Comparison of ENCODE assay signal across 26 cellular contexts in genomic region chr7:135790371-135790977, GRCh38. TPM values are rescaled to one million over a fixed set of nuclear protein-coding genes. Genes with fewer than 3 reads are reported as not detected.
"Had no signal": no experiment of that assay in that cellular context is flagged by ENCODE, and none has a peak within 500 bp of the region (broad histone marks: within the 10 kb centered on the region; RNA-seq: fewer than 3 reads in every experiment).

No MANE protein-coding gene starts in this region.

- H3K4me3 Mint-ChIP-seq: activated CD4-positive, alpha-beta T cell treated with anti-CD3 and anti-CD28 coated beads, Interleukin-2, amount 10 ng/mL, durations not matched to agents 7 days and 5 days; activated CD8-positive, alpha-beta memory T cell treated with anti-CD3 and anti-CD28 coated beads, Interleukin-2, amount 10 ng/mL, durations not matched to agents 7 days and 5 days; activated CD8-positive, alpha-beta T cell treated with anti-CD3 and anti-CD28 coated beads for 36 hours; activated naive CD4-positive, alpha-beta T cell treated with anti-CD3 and anti-CD28 coated beads, Interleukin-2, amount 10 ng/mL, durations not matched to agents 7 days and 5 days; naive thymus-derived CD4-positive, alpha-beta T cell; neural crest cell; stimulated activated memory B cell treated with anti-CD40 and anti-IgM and Interleukin-4, amounts not matched to agents 10 μg/mL and 1 μg/mL and 100 μg/mL, for 72 hours; T-helper 2 cell treated with Interferon-gamma antibody and Interleukin-4, amounts not matched to agents 5 μg/mL and 100 μg/mL, for 36 hours had no signal

- ATAC-seq: activated CD8-positive, alpha-beta memory T cell treated with anti-CD3 and anti-CD28 coated beads, Interleukin-2, amount 10 ng/mL, durations not matched to agents 7 days and 5 days; activated CD8-positive, alpha-beta T cell treated with anti-CD3 and anti-CD28 coated beads for 36 hours; gastroesophageal sphincter; left colon; naive thymus-derived CD4-positive, alpha-beta T cell; stimulated activated memory B cell treated with anti-CD40 and anti-IgM and Interleukin-4, amounts not matched to agents 10 μg/mL and 1 μg/mL and 100 μg/mL, for 72 hours; upper lobe of right lung had no signal

- H3K9me3 ChIP-seq: esophagus muscularis mucosa, gastroesophageal sphincter, sigmoid colon, upper lobe of right lung had no signal

- H3K4me1 Mint-ChIP-seq: activated CD4-positive, alpha-beta T cell treated with anti-CD3 and anti-CD28 coated beads, Interleukin-2, amount 10 ng/mL, durations not matched to agents 7 days and 5 days; activated CD8-positive, alpha-beta memory T cell treated with anti-CD3 and anti-CD28 coated beads, Interleukin-2, amount 10 ng/mL, durations not matched to agents 7 days and 5 days; activated naive CD4-positive, alpha-beta T cell treated with anti-CD3 and anti-CD28 coated beads, Interleukin-2, amount 10 ng/mL, durations not matched to agents 7 days and 5 days; naive thymus-derived CD4-positive, alpha-beta T cell; neural crest cell; stimulated activated memory B cell treated with anti-CD40 and anti-IgM and Interleukin-4, amounts not matched to agents 10 μg/mL and 1 μg/mL and 100 μg/mL, for 72 hours had no signal

- H3K27ac Mint-ChIP-seq: activated CD4-positive, alpha-beta T cell treated with anti-CD3 and anti-CD28 coated beads, Interleukin-2, amount 10 ng/mL, durations not matched to agents 7 days and 5 days; activated CD8-positive, alpha-beta memory T cell treated with anti-CD3 and anti-CD28 coated beads, Interleukin-2, amount 10 ng/mL, durations not matched to agents 7 days and 5 days; activated CD8-positive, alpha-beta T cell treated with anti-CD3 and anti-CD28 coated beads for 36 hours; activated naive CD4-positive, alpha-beta T cell treated with anti-CD3 and anti-CD28 coated beads, Interleukin-2, amount 10 ng/mL, durations not matched to agents 7 days and 5 days; naive thymus-derived CD4-positive, alpha-beta T cell; stimulated activated memory B cell treated with anti-CD40 and anti-IgM and Interleukin-4, amounts not matched to agents 10 μg/mL and 1 μg/mL and 100 μg/mL, for 72 hours; T-helper 2 cell treated with Interferon-gamma antibody and Interleukin-4, amounts not matched to agents 5 μg/mL and 100 μg/mL, for 36 hours had no signal

- DNase-seq: activated CD4-positive, alpha-beta T cell treated with anti-CD3 and anti-CD28 coated beads, Interleukin-2, amount 10 ng/mL, durations not matched to agents 7 days and 5 days; activated CD4-positive, CD25-positive, alpha-beta regulatory T cell treated with anti-CD3 and anti-CD28 coated beads, Interleukin-2, amount 50 U/mL, for 72 hours; activated CD8-positive, alpha-beta memory T cell treated with anti-CD3 and anti-CD28 coated beads, Interleukin-2, amount 10 ng/mL, durations not matched to agents 7 days and 5 days; activated CD8-positive, alpha-beta T cell treated with anti-CD3 and anti-CD28 coated beads for 36 hours; activated effector memory CD4-positive, alpha-beta T cell treated with anti-CD3 and anti-CD28 coated beads, Interleukin-2, amount 50 U/mL, for 16 hours; activated naive CD4-positive, alpha-beta T cell treated with anti-CD3 and anti-CD28 coated beads, Interleukin-2, amount 10 ng/mL, durations not matched to agents 7 days and 5 days; activated T-cell treated with anti-CD3 and anti-CD28 coated beads for 4 hours; amygdala; cerebellar nuclear complex; left colon; naive thymus-derived CD4-positive, alpha-beta T cell; posterior cingulate gyrus; sigmoid colon; stimulated activated CD4-positive, alpha-beta T cell treated with anti-CD3 and anti-CD28 coated beads, Interleukin-15, amount 100 ng/mL, for 24 hours; upper lobe of right lung; WERI-Rb-1 had no signal

- H3K27me3 ChIP-seq: esophagus muscularis mucosa, gastroesophageal sphincter, sigmoid colon, upper lobe of right lung had no signal

- H3K4me2 ChIP-seq: smooth muscle cell had no signal

- H3K36me3 ChIP-seq: esophagus muscularis mucosa, gastroesophageal sphincter, sigmoid colon, upper lobe of right lung, WERI-Rb-1 had no signal

- H3K27me3 Mint-ChIP-seq: activated naive CD4-positive, alpha-beta T cell treated with anti-CD3 and anti-CD28 coated beads, Interleukin-2, amount 10 ng/mL, durations not matched to agents 7 days and 5 days had no signal

- FAIRE-seq: islet of Langerhans, TTC549 had no signal

- H3K27ac ChIP-seq: coronary artery, esophagus muscularis mucosa, gastroesophageal sphincter, sigmoid colon, upper lobe of right lung, WERI-Rb-1 had no signal

- H3K4me3 ChIP-seq: coronary artery, esophagus muscularis mucosa, gastroesophageal sphincter, sigmoid colon, smooth muscle cell, upper lobe of right lung had no signal

- H3K9me3 Mint-ChIP-seq: activated CD4-positive, alpha-beta T cell treated with anti-CD3 and anti-CD28 coated beads, Interleukin-2, amount 10 ng/mL, durations not matched to agents 7 days and 5 days; activated CD8-positive, alpha-beta T cell treated with anti-CD3 and anti-CD28 coated beads for 36 hours; activated naive CD4-positive, alpha-beta T cell treated with anti-CD3 and anti-CD28 coated beads, Interleukin-2, amount 10 ng/mL, durations not matched to agents 7 days and 5 days; naive thymus-derived CD4-positive, alpha-beta T cell; stimulated activated memory B cell treated with anti-CD40 and anti-IgM and Interleukin-4, amounts not matched to agents 10 μg/mL and 1 μg/mL and 100 μg/mL, for 72 hours; T-helper 2 cell treated with Interferon-gamma antibody and Interleukin-4, amounts not matched to agents 5 μg/mL and 100 μg/mL, for 36 hours had no signal

RNA-seq across cellular contexts. Expression of gene FAM180A, which starts 41.9 kb away (rescaled TPM):
- total RNA-seq: activated CD4-positive, alpha-beta T cell treated with anti-CD3 and anti-CD28 coated beads, Interleukin-2, amount 10 ng/mL, durations not matched to agents 7 days and 5 days; activated CD8-positive, alpha-beta memory T cell treated with anti-CD3 and anti-CD28 coated beads, Interleukin-2, amount 10 ng/mL, durations not matched to agents 7 days and 5 days; activated CD8-positive, alpha-beta T cell treated with anti-CD3 and anti-CD28 coated beads for 36 hours; lung microvascular endothelial cell; naive thymus-derived CD4-positive, alpha-beta T cell; neural crest cell; smooth muscle cell had no signal
- polyA plus RNA-seq: naive thymus-derived CD4-positive, alpha-beta T cell had no signal
